ENCODE assay signal across 11 cellular contexts in genomic region chr10:122551450-122551849, GRCh38. TPM values are rescaled to one million over a fixed set of nuclear protein-coding genes. Genes with fewer than 3 reads are reported as not detected.
DNase-seq lines count a peak whose midpoint lies in the region; ATAC-seq and TF ChIP-seq lines count a peak whose summit lies in the region.
"Had no signal": no experiment of that assay in that cellular context is flagged by ENCODE, and none has a peak within 500 bp of the region (broad histone marks: within the 10 kb centered on the region; RNA-seq: fewer than 3 reads in every experiment).

No MANE protein-coding gene starts in this region.

- H3K4me3 Mint-ChIP-seq in WTC11 (no peak overlapping the region), HFFc6 (no peak overlapping the region)
- H3K4me3 Mint-ChIP-seq in central memory CD8-positive, alpha-beta T cell: no peak overlapping the region
- H3K4me3 Mint-ChIP-seq: T-helper 1 cell treated with Interleukin-12 subunit alpha and Interleukin-12 subunit beta and Interleukin-4 antibody, amounts not matched to agents 30 μg/mL and 1 μg/mL, for 36 hours had no signal

- no peak for DNase-seq in WTC11 (ENCODE audit: low spot score)
- no peak for DNase-seq in central memory CD8-positive, alpha-beta T cell (ENCODE audit: low spot score in 2 of 2)
- DNase-seq in stimulated activated CD4-positive, alpha-beta T cell treated with anti-CD3 and anti-CD28 coated beads, Interleukin-12 subunit alpha, Interleukin-12 subunit beta, amount 100 ng/mL, for 48 hours (ENCODE audit: low read depth in 2 of 3, low spot score in 1 of 3): peak; percentile 24 to 48 (median 30)
- DNase-seq in NCI-H345 (lab: John Stamatoyannopoulos, UW): no peak
- DNase-seq in superior temporal gyrus (ENCODE audit: extremely low spot score): no peak
- no peak for DNase-seq in GM03348 (ENCODE audit: low spot score)
- no peak for DNase-seq in HFFc6
- DNase-seq: foreskin fibroblast, NCI-H446 treated with DMSO at 0.1 percent for 48 hours had no signal

- POLR2A ChIA-PET in WTC11 (lab: Charles Lee): no interaction called here

- no peaks in the 10 kb centered on the region for H3K9me3 Mint-ChIP-seq in WTC11
- no peaks in the 10 kb centered on the region for H3K9me3 Mint-ChIP-seq in central memory CD8-positive, alpha-beta T cell
- H3K9me3 Mint-ChIP-seq in HFFc6: no peaks in the 10 kb centered on the region
- H3K9me3 Mint-ChIP-seq: T-helper 1 cell treated with Interleukin-12 subunit alpha and Interleukin-12 subunit beta and Interleukin-4 antibody, amounts not matched to agents 30 μg/mL and 1 μg/mL, for 36 hours had no signal

- peak; percentile 24; the same call in 1 of the 2 replicates for ATAC-seq in WTC11
- ATAC-seq in central memory CD8-positive, alpha-beta T cell (replicated peaks; ENCODE audit: extremely low read depth, poor library complexity, severe bottlenecking): peak; percentile 46

- H3K36me3 Mint-ChIP-seq in WTC11 (no peaks in the 10 kb centered on the region), HFFc6 (ENCODE audit: low read depth) (no peaks in the 10 kb centered on the region)
- H3K36me3 Mint-ChIP-seq in central memory CD8-positive, alpha-beta T cell (ENCODE audit: insufficient read depth): no peaks in the 10 kb centered on the region

- peak; percentile 13 for TF ChIP-seq CTCF in GM12873 (IDR thresholded peaks at IDR 0.05; ENCODE audit: insufficient read depth, low read depth, low read length, missing control alignments)
- no peak for TF ChIP-seq CTCF in WTC11 (IDR thresholded peaks at IDR 0.05)
- no peak for TF ChIP-seq CTCF in HFFc6 (IDR thresholded peaks at IDR 0.05)

- CTCF ChIA-PET in WTC11 (lab: Charles Lee): interaction anchor here (0.6 kb wide), 1 partner anchor 358 kb away, joined by 3 read pairs; no protein-coding TSS in a partner anchor

- H3K27ac Mint-ChIP-seq in WTC11: no peak overlapping the region
- H3K27ac Mint-ChIP-seq in central memory CD8-positive, alpha-beta T cell (ENCODE audit: low read depth): peak overlapping the region; percentile 65
- H3K27ac Mint-ChIP-seq in HFFc6: no peak overlapping the region
- H3K27ac Mint-ChIP-seq: T-helper 1 cell treated with Interleukin-12 subunit alpha and Interleukin-12 subunit beta and Interleukin-4 antibody, amounts not matched to agents 30 μg/mL and 1 μg/mL, for 36 hours had no signal

- H3K4me1 Mint-ChIP-seq in WTC11 (no peaks in the 10 kb centered on the region), HFFc6 (ENCODE audit: low read depth) (no peaks in the 10 kb centered on the region; the same call in 1 of the 2 replicates)
- peaks cover 16% of the 10 kb centered on the region for H3K4me1 Mint-ChIP-seq in central memory CD8-positive, alpha-beta T cell

- H3K27me3 Mint-ChIP-seq in WTC11 (ENCODE audit: low read depth) (no peaks in the 10 kb centered on the region; the same call in 1 of the 2 replicates), HFFc6 (ENCODE audit: insufficient read depth) (peaks cover 25% of the 10 kb centered on the region)
- H3K27me3 Mint-ChIP-seq in central memory CD8-positive, alpha-beta T cell: peaks cover 16% of the 10 kb centered on the region

TF ChIP-seq in WTC11, 78 proteins besides CTCF, POLR2A, EP300 and RAD21:
- no peak for TF ChIP-seq ATF2 (CRISPR knock-in tag; IDR thresholded peaks at IDR 0.05; ENCODE audit: borderline replicate concordance, low read depth)
- TF ChIP-seq JAZF1 (CRISPR knock-in tag; IDR thresholded peaks at IDR 0.05): no peak
- no peak for TF ChIP-seq NFYB (CRISPR knock-in tag; conservative IDR thresholded peaks at IDR 0.05; ENCODE audit: low read depth)
- TF ChIP-seq MAX (CRISPR knock-in tag; IDR thresholded peaks at IDR 0.05): peak; percentile 28; the same call in 1 of the 2 replicates
- TF ChIP-seq ZMAT4 (CRISPR knock-in tag; IDR thresholded peaks at IDR 0.05): no peak
- no peak for TF ChIP-seq ATF1 (CRISPR knock-in tag; IDR thresholded peaks at IDR 0.05)
- no peak for TF ChIP-seq NR1H2 (CRISPR knock-in tag; IDR thresholded peaks at IDR 0.05)

RNA-seq across cellular contexts. Expression of gene DMBT1, which starts 9.1 kb away (rescaled TPM):
- total RNA-seq in WTC11 (2021): 0.09 to 0.18 TPM (median 0.13 TPM) in 3 replicates
- total RNA-seq in HFFc6 (2021; fragmentation: NEBNext Ultra II Directional; extraction: Animal tissue kit (Norgen Biotek cat#: 25700)): under 1 TPM in 5 of 6 experiments, not detected in 1; 0.05 to 0.17 (median 0.07) TPM

Comparison
In these comparisons a context has a peak if more than half of its experiments do, and no peak if none do; other contexts are left out.
1. DNase-seq: peak in stimulated activated CD4-positive, alpha-beta T cell treated with anti-CD3 and anti-CD28 coated beads, Interleukin-12 subunit alpha, Interleukin-12 subunit beta, amount 100 ng/mL, for 48 hours (3 of 3); none in WTC11 (single experiment), central memory CD8-positive, alpha-beta T cell (0 of 2), NCI-H345 (single experiment), superior temporal gyrus (single experiment), GM03348 (single experiment) and HFFc6 (single experiment).